ENCODE assay signal across 1 cellular context in the genomic region with DNA sequence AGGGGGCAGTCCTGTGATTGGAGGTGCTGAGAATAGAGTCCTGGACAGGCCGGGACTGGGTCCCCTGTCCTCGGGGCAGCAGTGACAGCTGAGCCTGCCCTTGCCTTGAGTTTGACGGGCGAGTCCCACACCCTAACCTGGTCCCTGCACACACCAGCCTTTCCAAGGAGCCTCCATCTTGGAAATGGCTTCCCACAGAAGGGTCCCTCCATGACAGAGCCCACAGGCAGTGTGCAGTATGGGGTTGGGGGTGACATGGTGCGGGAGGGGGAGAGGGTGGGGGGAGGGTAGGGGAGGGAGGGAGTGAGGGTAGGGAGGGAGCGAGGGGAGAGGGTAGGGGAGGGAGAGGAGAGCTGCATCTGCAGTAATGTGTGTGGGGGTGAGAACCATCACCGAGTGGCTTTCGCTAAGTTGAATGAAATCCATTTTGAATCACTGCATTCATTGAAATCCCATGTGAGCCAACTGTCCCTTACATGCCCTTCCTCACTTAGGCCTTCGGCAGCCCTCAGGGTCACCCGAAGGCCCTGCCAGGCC.
TF ChIP-seq lines count a peak whose summit lies in the region.

No MANE protein-coding gene starts in this region.

TF ChIP-seq in H1, 55 proteins besides CTCF, POLR2A, EP300 and RAD21:
- no peak for TF ChIP-seq TEAD4 (IDR thresholded peaks at IDR 0.05; ENCODE audit: low read depth, low read length)
- no peak for TF ChIP-seq HDAC6 (IDR thresholded peaks at IDR 0.05; ENCODE audit: low read depth, low read length)
- TF ChIP-seq TBP (IDR thresholded peaks at IDR 0.05; ENCODE audit: low read depth, low read length) = no peak
- no peak for TF ChIP-seq CTBP2 (IDR thresholded peaks at IDR 0.05; ENCODE audit: borderline replicate concordance, insufficient read depth, insufficient read length, low read length)
- TF ChIP-seq EGR1 (IDR thresholded peaks at IDR 0.05; ENCODE audit: borderline replicate concordance, low read depth, low read length) = no peak
- TF ChIP-seq RXRA (IDR thresholded peaks at IDR 0.05; ENCODE audit: insufficient read depth, low read depth, low read length) = no peak
- no peak for TF ChIP-seq MAX (IDR thresholded peaks at IDR 0.05)
- TF ChIP-seq YY1 (IDR thresholded peaks at IDR 0.05; ENCODE audit: low read depth, low read length) = peak; percentile 74
